In the genomic region with DNA sequence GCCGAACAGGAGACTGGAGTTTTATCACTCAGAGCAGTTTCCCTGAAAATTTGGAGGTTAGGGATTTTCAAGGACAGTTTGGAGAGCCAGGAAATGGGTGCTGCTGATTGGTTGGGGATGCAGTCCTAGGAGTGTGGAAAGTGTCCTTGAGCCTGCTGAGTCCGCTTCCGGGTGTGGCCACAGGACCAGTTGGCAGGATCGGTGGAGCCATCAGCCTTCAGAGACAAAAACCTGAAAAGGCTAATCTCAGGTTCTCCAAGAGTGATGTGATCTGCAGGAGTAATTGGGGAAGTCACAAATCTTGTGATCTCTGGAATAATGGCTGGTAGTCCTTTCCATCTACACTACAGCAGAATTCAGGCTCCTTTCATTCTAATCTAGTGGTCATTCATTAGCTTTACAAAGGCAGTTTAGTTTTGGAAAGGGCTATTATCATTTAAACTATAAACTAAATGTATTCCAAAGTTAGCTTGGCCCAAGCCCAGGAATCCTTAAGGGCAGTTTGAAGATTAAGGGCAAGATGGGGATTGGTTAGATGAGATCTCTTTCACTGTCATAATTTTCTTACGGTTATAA, we compare ENCODE assay signal across 24 cellular contexts. TPM values are rescaled to one million over a fixed set of nuclear protein-coding genes. Genes with fewer than 3 reads are reported as not detected.
DNase-seq lines count a peak whose midpoint lies in the region; ATAC-seq and TF ChIP-seq lines count a peak whose summit lies in the region.
"Had no signal": no experiment of that assay in that cellular context is flagged by ENCODE, and none has a peak within 500 bp of the region (broad histone marks: within the 10 kb centered on the region; RNA-seq: fewer than 3 reads in every experiment).

No MANE protein-coding gene starts in this region.

- no peaks in the 10 kb centered on the region for H3K9me3 Mint-ChIP-seq in T-helper 2 cell treated with Interferon-gamma antibody and Interleukin-4, amounts not matched to agents 5 μg/mL and 100 μg/mL, for 36 hours
- H3K9me3 Mint-ChIP-seq: activated naive CD4-positive, alpha-beta T cell treated with anti-CD3 and anti-CD28 coated beads, Interleukin-2, amount 10 ng/mL, durations not matched to agents 7 days and 5 days; stimulated activated naive CD8-positive, alpha-beta T cell treated with anti-CD3 and anti-CD28 coated beads, Interleukin-15, amount 100 ng/mL, for 72 hours had no signal

- H3K4me3 ChIP-seq in adrenal gland = no peak overlapping the region
- H3K4me3 ChIP-seq in neutrophil (ENCODE audit: low read depth in 1 of 2, low read length in 1 of 2) = peak overlapping the region; percentile 30 to 56
- no peak overlapping the region for H3K4me3 ChIP-seq in transverse colon
- H3K4me3 ChIP-seq: gastrocnemius medialis, lower lobe of right lung, mucosa of descending colon, skin epidermis, thoracic aorta had no signal

- WGBS in adrenal gland, 4 donors = 53 to 69% (median 57%) methylated on average over 2 to 5 of the region's 5 CpGs
- WGBS in transverse colon (ENCODE audit: low coverage in 1 of 2), 2 donors = 94 to 100% methylated on average over 1 to 5 of the region's 5 CpGs

- H3K27ac Mint-ChIP-seq in T-helper 2 cell treated with Interferon-gamma antibody and Interleukin-4, amounts not matched to agents 5 μg/mL and 100 μg/mL, for 36 hours = no peak overlapping the region
- H3K27ac Mint-ChIP-seq: nephron progenitor cell had no signal

- H3K9me3 ChIP-seq in adrenal gland (replicated peaks in 1 of 3) = no peaks in the 10 kb centered on the region
- H3K9me3 ChIP-seq in neutrophil = no peaks in the 10 kb centered on the region
- H3K9me3 ChIP-seq in transverse colon = no peaks in the 10 kb centered on the region
- H3K9me3 ChIP-seq: gastrocnemius medialis, lower lobe of right lung, mucosa of descending colon, thoracic aorta had no signal

- TF ChIP-seq POLR2A in adrenal gland (IDR thresholded peaks at IDR 0.05) (no peak), transverse colon (IDR thresholded peaks at IDR 0.05) (no peak)

- H3K4me1 ChIP-seq in adrenal gland (replicated peaks in 1 of 2) (no peaks in the 10 kb centered on the region), neutrophil (ENCODE audit: control insufficient read depth in 1 of 2, insufficient read depth in 1 of 2, low read depth in 1 of 2, low read length in 1 of 2) (peaks cover 15 to 26% of the 10 kb centered on the region in 2 experiments), transverse colon (peaks cover 0 to 21% (median 2%) of the 10 kb centered on the region in 4 donors)

- intact Hi-C loops in adrenal gland (cut with DNase I) (no loop called here), transverse colon (cut with DNase I; ENCODE audit: low total_unique reads) (no loop called here)

- H3K27me3 ChIP-seq in adrenal gland (no peaks in the 10 kb centered on the region), neutrophil (no peaks in the 10 kb centered on the region), transverse colon (no peaks in the 10 kb centered on the region)
- H3K27me3 ChIP-seq: gastrocnemius medialis had no signal

- H3K36me3 ChIP-seq in adrenal gland (replicated peaks in 1 of 2) (no peaks in the 10 kb centered on the region), neutrophil (peaks cover 8% of the 10 kb centered on the region), transverse colon (no peaks in the 10 kb centered on the region)
- H3K36me3 ChIP-seq: gastrocnemius medialis, lower lobe of right lung, thoracic aorta had no signal

- H3K4me3 Mint-ChIP-seq in T-helper 2 cell treated with Interferon-gamma antibody and Interleukin-4, amounts not matched to agents 5 μg/mL and 100 μg/mL, for 36 hours = peak overlapping the region; percentile 12
- H3K4me3 Mint-ChIP-seq: nephron progenitor cell had no signal

- no peaks in the 10 kb centered on the region for H3K36me3 Mint-ChIP-seq in T-helper 2 cell treated with Interferon-gamma antibody and Interleukin-4, amounts not matched to agents 5 μg/mL and 100 μg/mL, for 36 hours (ENCODE audit: low read depth)
- H3K36me3 Mint-ChIP-seq: activated naive CD4-positive, alpha-beta T cell treated with anti-CD3 and anti-CD28 coated beads, Interleukin-2, amount 10 ng/mL, durations not matched to agents 7 days and 5 days had no signal

- H3K27ac ChIP-seq in adrenal gland (no peak overlapping the region), neutrophil (peak overlapping the region; percentile 69), transverse colon (no peak overlapping the region)
- H3K27ac ChIP-seq: 22Rv1, gastrocnemius medialis, lower lobe of right lung, RWPE1, thoracic aorta had no signal

- in situ Hi-C loops in transverse colon (cut with MboI; ENCODE audit: low pct_ligation_motif_present in 1 of 4, low pct_unique_long_range_greater_than_20kb in 1 of 4, low sequenced_read_pairs in 3 of 4) = no loop called here

- TF ChIP-seq CTCF in adrenal gland (IDR thresholded peaks at IDR 0.05) = no peak
- no peak for TF ChIP-seq CTCF in neutrophil (IDR thresholded peaks at IDR 0.05)
- TF ChIP-seq CTCF in transverse colon (IDR thresholded peaks at IDR 0.05) = no peak

- ATAC-seq in HG03442 (IDR thresholded peaks at IDR 0.05; ENCODE audit: unreplicated experiment) = no peak
- ATAC-seq: gastrocnemius medialis had no signal

- peaks cover 14% of the 10 kb centered on the region for H3K4me1 Mint-ChIP-seq in T-helper 2 cell treated with Interferon-gamma antibody and Interleukin-4, amounts not matched to agents 5 μg/mL and 100 μg/mL, for 36 hours (ENCODE audit: low read depth)

- no peak for DNase-seq in T-helper 2 cell treated with Interferon-gamma antibody and Interleukin-4, amounts not matched to agents 5 μg/mL and 100 μg/mL, for 36 hours (ENCODE audit: low spot score)
- DNase-seq in T-helper 2 cell (no peak), KG1 (lab: John Stamatoyannopoulos, UW) (peak; percentile 32), adrenal gland (peak; percentile 25 to 69 (median 44)), MV-4-11 (lab: John Stamatoyannopoulos, UW) (no peak), transverse colon (no peak)
- DNase-seq: activated CD8-positive, alpha-beta memory T cell treated with anti-CD3 and anti-CD28 coated beads, Interleukin-2, amount 50 U/mL, for 4 hours; aorta; DND-41; gastrocnemius medialis; lower lobe of right lung; mucosa of descending colon; NCI-H1417 treated with DMSO at 0.1 percent for 48 hours; NCI-H2081 treated with DMSO at 0.1 percent for 48 hours; NCI-H226; nephron progenitor cell had no signal

- no peak for TF ChIP-seq EP300 in transverse colon (IDR thresholded peaks at IDR 0.05; ENCODE audit: low read depth)

- no peaks in the 10 kb centered on the region for H3K27me3 Mint-ChIP-seq in T-helper 2 cell treated with Interferon-gamma antibody and Interleukin-4, amounts not matched to agents 5 μg/mL and 100 μg/mL, for 36 hours (ENCODE audit: low read depth)
- H3K27me3 Mint-ChIP-seq: stimulated activated naive CD8-positive, alpha-beta T cell treated with anti-CD3 and anti-CD28 coated beads, Interleukin-15, amount 100 ng/mL, for 72 hours had no signal

RNA-seq across cellular contexts. Expression of gene BMP2K, which starts 55.9 kb away (rescaled TPM):
- total RNA-seq in adrenal gland = 10 to 100 TPM; 18.7 to 73.2 (median 36.2) TPM
- 10 to 100 TPM in 2 of 3 donors, 1 to 10 TPM in 1; 8.7 to 54.9 (median 11.1) TPM for polyA plus RNA-seq in adrenal gland
- total RNA-seq in transverse colon = 100 to 1,000 TPM in 1 of 4 donors, 10 to 100 TPM in 3; 12.3 to 147 (median 71.2) TPM

Comparison
In these comparisons a context has a peak if more than half of its experiments do, and no peak if none do; other contexts are left out.
1. DNase-seq: peak in KG1 (single experiment) and adrenal gland (7 of 7); none in T-helper 2 cell treated with Interferon-gamma antibody and Interleukin-4, amounts not matched to agents 5 μg/mL and 100 μg/mL, for 36 hours (single experiment), T-helper 2 cell (0 of 5), MV-4-11 (single experiment) and transverse colon (single experiment).
2. H3K4me3 ChIP-seq: peak in neutrophil (2 of 2); none in adrenal gland (0 of 4) and transverse colon (0 of 4).